In the genomic region with DNA sequence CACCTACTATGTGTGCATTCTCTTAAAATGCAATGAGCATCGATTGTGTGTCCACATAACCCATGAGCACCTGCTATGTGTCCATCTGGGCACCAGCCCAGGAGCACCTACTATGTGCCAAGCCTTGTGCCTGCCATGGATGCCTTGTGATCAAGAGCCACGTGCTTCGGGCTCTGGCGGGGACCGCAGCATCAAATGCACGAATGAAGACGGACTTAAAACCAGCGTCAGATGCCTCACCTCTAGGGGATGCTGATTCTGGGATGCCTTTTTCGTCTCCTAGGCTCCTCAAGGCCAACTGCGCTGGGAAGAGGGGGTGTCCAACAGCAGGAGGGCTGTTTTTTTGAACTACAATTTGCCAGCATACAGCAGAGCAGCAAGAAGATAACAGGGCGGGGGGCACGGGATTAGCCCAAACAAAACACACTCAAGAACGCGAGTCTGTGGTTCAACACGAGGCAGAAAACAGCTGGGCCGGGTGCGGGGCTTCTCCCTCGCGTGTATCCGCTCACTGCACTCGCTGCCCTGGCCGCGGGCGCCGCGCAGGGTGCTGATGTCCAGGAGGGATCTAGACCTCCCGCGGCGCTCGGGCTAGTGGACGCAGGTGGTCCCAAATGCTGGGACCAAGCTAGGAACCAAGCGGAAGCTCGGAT, we compare ENCODE assay signal across 8 cellular contexts. TPM values are rescaled to one million over a fixed set of nuclear protein-coding genes. Genes with fewer than 3 reads are reported as not detected.
A peak's percentile ranks its signal among the peaks of the same experiment; 100 is the strongest.
DNase-seq lines count a peak whose midpoint lies in the region; ATAC-seq and TF ChIP-seq lines count a peak whose summit lies in the region.

No MANE protein-coding gene starts in this region.

- peak overlapping the region; percentile 47 for H3K23ac ChIP-seq in IMR-90 (ENCODE audit: low read depth, low read length)

- no peaks in the 10 kb centered on the region for H3K36me3 Mint-ChIP-seq in activated CD4-positive, alpha-beta T cell treated with anti-CD3 and anti-CD28 coated beads, Interleukin-2, amount 10 ng/mL, durations not matched to agents 24 days and 14 days (ENCODE audit: low read depth)

- peaks cover 19% of the 10 kb centered on the region for H3K4me1 Mint-ChIP-seq in activated CD4-positive, alpha-beta T cell treated with anti-CD3 and anti-CD28 coated beads, Interleukin-2, amount 10 ng/mL, durations not matched to agents 24 days and 14 days

- TF ChIP-seq RAD21 in IMR-90 (IDR thresholded peaks at IDR 0.05; ENCODE audit: low read length): no peak

- POLR2A ChIA-PET in IMR-90 (lab: Charles Lee; ENCODE audit: unreplicated experiment): no interaction called here

- H4K8ac ChIP-seq in IMR-90 (ENCODE audit: low read depth in 2 of 2, low read length in 2 of 2): peak overlapping the region; percentile 46 to 76; a peak in 3 of 4 replicates

- H3K9me3 Mint-ChIP-seq in activated CD4-positive, alpha-beta T cell treated with anti-CD3 and anti-CD28 coated beads, Interleukin-2, amount 10 ng/mL, durations not matched to agents 24 days and 14 days: no peaks in the 10 kb centered on the region

- peak overlapping the region; percentile 84 for H2BK20ac ChIP-seq in IMR-90 (ENCODE audit: low read depth, low read length)

- H3K9me1 ChIP-seq in IMR-90 (ENCODE audit: insufficient read depth, low read length): peaks cover 17% of the 10 kb centered on the region

- H2AFZ ChIP-seq in IMR-90 (replicated peaks; ENCODE audit: low read length, poor library complexity) (peak overlapping the region; percentile 97), parathyroid adenoma (peak overlapping the region; percentile 79)

- peak overlapping the region; percentile 81; the same call in 1 of the 3 replicates for H2BK15ac ChIP-seq in IMR-90 (ENCODE audit: low read depth, low read length)

- peaks cover 27% of the 10 kb centered on the region for H3K79me2 ChIP-seq in parathyroid adenoma

- no TSS peak for BruUV-seq in IMR-90 (replicated peaks; lab: Mats Ljungman, UMichigan)

- TF ChIP-seq CTCF in IMR-90 (conservative IDR thresholded peaks at IDR 0.05; ENCODE audit: low read depth, low read length): no peak
- TF ChIP-seq CTCF in parathyroid adenoma (IDR thresholded peaks at IDR 0.05): no peak
- TF ChIP-seq CTCF in mucosa of descending colon (IDR thresholded peaks at IDR 0.05): no peak

- peak overlapping the region; percentile 39 for H3K18ac ChIP-seq in IMR-90 (ENCODE audit: low read depth, low read length)

- peak overlapping the region; percentile 94 for H3K4ac ChIP-seq in IMR-90 (ENCODE audit: low read depth, low read length)

- H3K4me1 ChIP-seq in IMR-90 (ENCODE audit: control insufficient read depth, insufficient read depth, low read length) (peaks cover 24% of the 10 kb centered on the region), parathyroid adenoma (peaks cover 21% of the 10 kb centered on the region), mucosa of descending colon (ENCODE audit: low read depth) (peaks cover 20% of the 10 kb centered on the region)

- intact Hi-C loops in IMR-90 (cut with micrococcal nuclease): loop anchor here (2.0 to 5.0 kb wide), 2 partner anchors 36 to 42 kb away; a partner anchor contains a TSS
- intact Hi-C loops in activated CD4-positive, alpha-beta T cell treated with anti-CD3 and anti-CD28 coated beads, Interleukin-2, amount 10 ng/mL, durations not matched to agents 24 days and 14 days (cut with micrococcal nuclease): no loop called here
- intact Hi-C loops in mucosa of descending colon (cut with DNase I, micrococcal nuclease): no loop called here

- H4K91ac ChIP-seq in IMR-90 (ENCODE audit: insufficient read depth, low read depth, low read length): peak overlapping the region; percentile 89

- peak overlapping the region; percentile 73 for H3K27ac ChIP-seq in IMR-90 (ENCODE audit: insufficient read depth, low read length)
- H3K27ac ChIP-seq in parathyroid adenoma: peak overlapping the region; percentile 85

- peak overlapping the region; percentile 98 for H2AK9ac ChIP-seq in IMR-90 (replicated peaks; ENCODE audit: low read depth, low read length, poor library complexity)

- no peaks in the 10 kb centered on the region for H3K27me3 ChIP-seq in IMR-90 (ENCODE audit: control insufficient read depth, insufficient read depth, low read length)
- no peaks in the 10 kb centered on the region for H3K27me3 ChIP-seq in parathyroid adenoma (ENCODE audit: control insufficient read depth, insufficient read depth, low read length)

- H3K9ac ChIP-seq in IMR-90 (ENCODE audit: low read depth, low read length) (peak overlapping the region; percentile 47), parathyroid adenoma (no peak overlapping the region)

- in situ Hi-C loops in Caki2 (cut with HindIII; ENCODE audit: low pct_unique_long_range_greater_than_20kb, low sequenced_read_pairs) (no loop called here), IMR-90 (cut with MboI; ENCODE audit: low sequenced_read_pairs) (no loop called here)

- H4K20me1 ChIP-seq in IMR-90 (ENCODE audit: insufficient read depth, low read length): peaks cover 32% of the 10 kb centered on the region

- H3K4me2 ChIP-seq in IMR-90 (ENCODE audit: low read depth, low read length) (peak overlapping the region; percentile 73), parathyroid adenoma (ENCODE audit: low read length) (peak overlapping the region; percentile 88)

- no peak for ATAC-seq in IMR-90 (ENCODE audit: low read depth)
- ATAC-seq in mucosa of descending colon: no peak
- ATAC-seq in HG02884 (IDR thresholded peaks at IDR 0.05; ENCODE audit: unreplicated experiment): no peak

- CTCF ChIA-PET in IMR-90 (lab: Yijun Ruan, JAX): interaction anchor here (0.8 kb wide), 1 partner anchor 24 kb away, joined by 3 read pairs; no protein-coding TSS in a partner anchor

- no peaks in the 10 kb centered on the region for H3K9me3 ChIP-seq in IMR-90 (ENCODE audit: control insufficient read depth, insufficient read depth, low read length)
- H3K9me3 ChIP-seq in parathyroid adenoma (ENCODE audit: control insufficient read depth, low read length): no peaks in the 10 kb centered on the region
- H3K9me3 ChIP-seq in mucosa of descending colon: no peaks in the 10 kb centered on the region

- H4K5ac ChIP-seq in IMR-90 (ENCODE audit: low read depth, low read length): peak overlapping the region; percentile 76

- H2BK5ac ChIP-seq in IMR-90 (ENCODE audit: low read depth, low read length, poor library complexity, severe bottlenecking): peak overlapping the region; percentile 86

- H2BK120ac ChIP-seq in IMR-90 (ENCODE audit: low read depth, low read length): peak overlapping the region; percentile 89

- H3K4me3 Mint-ChIP-seq in activated CD4-positive, alpha-beta T cell treated with anti-CD3 and anti-CD28 coated beads, Interleukin-2, amount 10 ng/mL, durations not matched to agents 24 days and 14 days: peak overlapping the region; percentile 86

- peak overlapping the region; percentile 92 for H3K14ac ChIP-seq in IMR-90 (replicated peaks; ENCODE audit: low read depth, low read length)

- H3K36me3 ChIP-seq in IMR-90 (ENCODE audit: control insufficient read depth, insufficient read depth, low read length) (no peaks in the 10 kb centered on the region), parathyroid adenoma (ENCODE audit: control insufficient read depth, insufficient read depth, low read length) (no peaks in the 10 kb centered on the region), mucosa of descending colon (ENCODE audit: low read depth) (no peaks in the 10 kb centered on the region)

- dilution Hi-C loops in IMR-90 (cut with HindIII; ENCODE audit: low sequenced_read_pairs, unreplicated experiment): no loop called here

- peaks cover 17% of the 10 kb centered on the region for H3K27me3 Mint-ChIP-seq in activated CD4-positive, alpha-beta T cell treated with anti-CD3 and anti-CD28 coated beads, Interleukin-2, amount 10 ng/mL, durations not matched to agents 24 days and 14 days

- no peak for TF ChIP-seq POLR2A in IMR-90 (IDR thresholded peaks at IDR 0.05; ENCODE audit: low read depth, low read length)

- 12% methylated on average over 18 of the region's 33 CpGs; no CpG with 5 or more reads in 1 of the 2 experiments for WGBS in IMR-90 (ENCODE audit: extremely low coverage in 2 of 2, insufficient read length in 1 of 2), 2 experiments

- H3K56ac ChIP-seq in IMR-90 (ENCODE audit: extremely low read depth, insufficient read depth, low read length): peak overlapping the region; percentile 57

- H3K4me3 ChIP-seq in IMR-90 (ENCODE audit: insufficient read depth, low read depth, low read length) (peak overlapping the region; percentile 49), parathyroid adenoma (ENCODE audit: low read depth, low read length) (peak overlapping the region; percentile 70), mucosa of descending colon (no peak overlapping the region)

- peaks cover 6 to 37% of the 10 kb centered on the region in 2 experiments; a peak in 3 of 4 replicates for H3K79me1 ChIP-seq in IMR-90 (ENCODE audit: low read depth in 1 of 2, low read length in 2 of 2)

- H3K27ac Mint-ChIP-seq in activated CD4-positive, alpha-beta T cell treated with anti-CD3 and anti-CD28 coated beads, Interleukin-2, amount 10 ng/mL, durations not matched to agents 24 days and 14 days: peak overlapping the region; percentile 77

- peak; percentile 85 for DNase-seq in Caki2 (ENCODE audit: low read depth)
- peak; percentile 56 for DNase-seq in IMR-90
- DNase-seq in activated CD4-positive, alpha-beta T cell treated with anti-CD3 and anti-CD28 coated beads, Interleukin-2, amount 10 ng/mL, durations not matched to agents 24 days and 14 days: peak; percentile 74
- peak; percentile 60 for DNase-seq in fibroblast of peridontal ligament (ENCODE audit: extremely low read depth)
- DNase-seq in mucosa of descending colon: no peak
- DNase-seq in NCI-H187 treated with DMSO at 0.1 percent for 48 hours (lab: John Stamatoyannopoulos, UW): no peak

- peak overlapping the region; percentile 66 for H2AK5ac ChIP-seq in IMR-90 (ENCODE audit: low read depth, low read length)

RNA-seq across cellular contexts. Expression of a gene that starts 1.2 kb away (rescaled TPM):
- total RNA-seq in Caki2 (2014; rRNA removed; shearing (Covaris generic); ENCODE audit: low replicate concordance): 5.7 and 7.4 TPM in 2 replicates
- total RNA-seq in IMR-90 (2012; rRNA removed) (0.36 and 0.56 TPM in 2 replicates), mucosa of descending colon (10 to 100 TPM in 1 of 3 donors, 1 to 10 TPM in 2; 1.7 to 21.1 (median 2.9) TPM)
- polyA plus RNA-seq in IMR-90 (2012; rRNA removed): 8.4 and 9.0 TPM in 2 replicates
- polyA plus RNA-seq in IMR-90 (2012; cell fraction: cytosol; rRNA removed): 6.1 and 12.6 TPM in 2 replicates
- polyA plus RNA-seq in IMR-90 (2012; cell fraction: nucleus; rRNA removed; ENCODE audit: low replicate concordance): 15.5 and 36.4 TPM in 2 replicates
- 1.0 and 1.4 TPM in 2 replicates for total RNA-seq in activated CD4-positive, alpha-beta T cell treated with anti-CD3 and anti-CD28 coated beads, Interleukin-2, amount 10 ng/mL, durations not matched to agents 24 days and 14 days

RNA-seq across cellular contexts. Expression of a gene that starts 36.5 kb away (rescaled TPM):
- total RNA-seq in Caki2 (2014; rRNA removed; shearing (Covaris generic); ENCODE audit: low replicate concordance): 58.8 and 80.7 TPM in 2 replicates
- 17.9 and 25.6 TPM in 2 replicates for total RNA-seq in IMR-90 (2012; rRNA removed)
- polyA plus RNA-seq in IMR-90 (2012; rRNA removed): 48.4 and 69.5 TPM in 2 replicates
- 84.0 and 105 TPM in 2 replicates for polyA plus RNA-seq in IMR-90 (2012; cell fraction: cytosol; rRNA removed)
- polyA plus RNA-seq in IMR-90 (2012; cell fraction: nucleus; rRNA removed; ENCODE audit: low replicate concordance): 70.0 and 101 TPM in 2 replicates
- total RNA-seq in activated CD4-positive, alpha-beta T cell treated with anti-CD3 and anti-CD28 coated beads, Interleukin-2, amount 10 ng/mL, durations not matched to agents 24 days and 14 days: 93.5 and 104 TPM in 2 replicates
- 10 to 100 TPM; 31.9 to 35.8 (median 32.6) TPM for total RNA-seq in mucosa of descending colon

RNA-seq across cellular contexts. Expression of a gene that starts 41.8 kb away (rescaled TPM):
- 35.1 TPM in 2 replicates for total RNA-seq in Caki2 (2014; rRNA removed; shearing (Covaris generic); ENCODE audit: low replicate concordance)
- 7.3 and 7.8 TPM in 2 replicates for total RNA-seq in IMR-90 (2012; rRNA removed)
- 5.6 and 7.0 TPM in 2 replicates for polyA plus RNA-seq in IMR-90 (2012; rRNA removed)
- 3.0 and 5.3 TPM in 2 replicates for polyA plus RNA-seq in IMR-90 (2012; cell fraction: cytosol; rRNA removed)
- polyA plus RNA-seq in IMR-90 (2012; cell fraction: nucleus; rRNA removed; ENCODE audit: low replicate concordance): 6.5 and 10.4 TPM in 2 replicates
- 46.1 and 53.4 TPM in 2 replicates for total RNA-seq in activated CD4-positive, alpha-beta T cell treated with anti-CD3 and anti-CD28 coated beads, Interleukin-2, amount 10 ng/mL, durations not matched to agents 24 days and 14 days
- 10 to 100 TPM in 2 of 3 donors, 1 to 10 TPM in 1; 10.0 to 12.2 (median 12.1) TPM for total RNA-seq in mucosa of descending colon

RNA-seq across cellular contexts. Expression of a gene that starts 57.0 kb away (rescaled TPM):
- 4.3 and 5.5 TPM in 2 replicates for total RNA-seq in Caki2 (2014; rRNA removed; shearing (Covaris generic); ENCODE audit: low replicate concordance)
- total RNA-seq in IMR-90 (2012; rRNA removed): 9.3 and 10.3 TPM in 2 replicates
- 83.8 and 87.2 TPM in 2 replicates for polyA plus RNA-seq in IMR-90 (2012; rRNA removed)
- 83.6 and 183 TPM in 2 replicates for polyA plus RNA-seq in IMR-90 (2012; cell fraction: cytosol; rRNA removed)
- 42.8 and 134 TPM in 2 replicates for polyA plus RNA-seq in IMR-90 (2012; cell fraction: nucleus; rRNA removed; ENCODE audit: low replicate concordance)
- 0.16 TPM in 1 of 2 replicates, not detected in the other for total RNA-seq in activated CD4-positive, alpha-beta T cell treated with anti-CD3 and anti-CD28 coated beads, Interleukin-2, amount 10 ng/mL, durations not matched to agents 24 days and 14 days
- total RNA-seq in mucosa of descending colon: 1 to 10 TPM in 2 of 3 donors, under 1 TPM in 1; 0.93 to 8.4 (median 5.1) TPM

Comparison
In these comparisons a context has a peak if more than half of its experiments do, and no peak if none do; other contexts are left out.
1. DNase-seq: peak in Caki2 (single experiment), IMR-90 (single experiment), activated CD4-positive, alpha-beta T cell treated with anti-CD3 and anti-CD28 coated beads, Interleukin-2, amount 10 ng/mL, durations not matched to agents 24 days and 14 days (single experiment) and fibroblast of peridontal ligament (single experiment); none in mucosa of descending colon (0 of 3) and NCI-H187 treated with DMSO at 0.1 percent for 48 hours (single experiment).